In the genomic region with DNA sequence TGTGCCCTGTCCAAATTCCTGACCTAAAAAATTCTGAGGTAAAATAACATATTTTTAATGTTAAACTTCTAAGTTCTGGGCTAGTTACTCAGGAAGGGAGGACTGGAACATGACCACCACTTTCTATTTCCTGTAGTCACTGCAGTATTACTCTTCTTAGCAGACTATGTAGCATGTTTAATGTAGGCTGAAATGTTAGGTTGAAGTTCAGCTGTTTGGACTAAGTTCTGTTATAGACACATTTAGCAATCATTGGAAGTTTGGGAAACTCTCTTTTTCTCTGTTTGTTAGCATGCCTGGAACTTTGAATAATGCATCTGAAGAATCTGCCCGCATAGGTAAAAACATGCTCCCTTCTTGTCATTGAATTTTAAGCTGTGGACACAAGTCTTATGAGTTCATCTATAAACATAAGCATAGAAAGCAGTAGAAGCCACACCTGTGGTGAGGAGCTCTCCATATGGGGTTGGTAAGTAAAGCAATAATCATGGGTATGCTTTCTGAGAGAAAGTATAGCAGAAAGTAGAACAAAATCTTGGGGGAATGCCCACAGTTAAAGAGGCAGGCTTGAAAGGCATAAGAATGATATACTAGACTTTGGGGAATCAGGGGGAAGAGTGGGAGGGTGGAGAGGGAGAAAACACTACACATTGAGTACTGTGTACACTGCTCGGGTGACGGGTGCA, we compare ENCODE assay signal across 20 cellular contexts. TPM values are rescaled to one million over a fixed set of nuclear protein-coding genes. Genes with fewer than 3 reads are reported as not detected.
"Had no signal": no experiment of that assay in that cellular context is flagged by ENCODE, and none has a peak within 500 bp of the region (broad histone marks: within the 10 kb centered on the region; RNA-seq: fewer than 3 reads in every experiment).

No MANE protein-coding gene starts in this region.

- H3K9me3 ChIP-seq: heart left ventricle, left lung, sigmoid colon, tibial artery, upper lobe of left lung, uterus had no signal

- H3K4me3 Mint-ChIP-seq: naive thymus-derived CD4-positive, alpha-beta T cell; nephron progenitor cell had no signal

- DNase-seq: cortex of kidney; effector memory CD4-positive, alpha-beta T cell; heart left ventricle; hippocampal formation; islet precursor cell; left lung; mesendoderm; naive thymus-derived CD4-positive, alpha-beta T cell; nephron progenitor cell; sigmoid colon; stimulated activated naive CD8-positive, alpha-beta T cell treated with anti-CD3 and anti-CD28 coated beads, Interleukin-15, Interleukin-2, amounts not matched to agents 100 U/mL and 50 U/mL, for 24 hours; tibial artery; upper lobe of left lung had no signal

- H3K36me3 ChIP-seq: heart left ventricle, sigmoid colon, tibial artery, upper lobe of left lung, uterus had no signal

- H3K27ac Mint-ChIP-seq: naive thymus-derived CD4-positive, alpha-beta T cell; nephron progenitor cell had no signal

- ATAC-seq: esophagus mucosa; heart left ventricle; left lung; naive thymus-derived CD4-positive, alpha-beta T cell; stimulated activated naive CD8-positive, alpha-beta T cell treated with anti-CD3 and anti-CD28 coated beads, Interleukin-15, Interleukin-2, amounts not matched to agents 100 U/mL and 50 U/mL, for 24 hours had no signal

- H3K4me1 ChIP-seq: uterus had no signal

- H3K27ac ChIP-seq: heart left ventricle, left lung, sigmoid colon, upper lobe of left lung, uterus had no signal

- H3K4me3 ChIP-seq: heart left ventricle, left lung, lung, sigmoid colon, skin epidermis, tibial artery, upper lobe of left lung, uterus had no signal

- H3K27me3 ChIP-seq: left lung, sigmoid colon, tibial artery, upper lobe of left lung, uterus had no signal

RNA-seq across cellular contexts. Expression of a gene that starts 52.6 kb away (rescaled TPM):
- total RNA-seq: frontal cortex, glomerular endothelial cell, temporal lobe had no signal
- polyA plus RNA-seq: naive thymus-derived CD4-positive, alpha-beta T cell had no signal
